In genomic region chr2:85734942-85735608, GRCh38 we compare ENCODE assay signal across 32 cellular contexts. TPM values are rescaled to one million over a fixed set of nuclear protein-coding genes. Genes with fewer than 3 reads are reported as not detected.
DNase-seq lines count a peak whose midpoint lies in the region; ATAC-seq and TF ChIP-seq lines count a peak whose summit lies in the region.
"Had no signal": no experiment of that assay in that cellular context is flagged by ENCODE, and none has a peak within 500 bp of the region (broad histone marks: within the 10 kb centered on the region; RNA-seq: fewer than 3 reads in every experiment).

No MANE protein-coding gene starts in this region.

- POLR2A ChIA-PET in activated CD8-positive, alpha-beta T cell treated with anti-CD3 and anti-CD28 coated beads for 36 hours (lab: Charles Lee): no interaction called here

- no peaks in the 10 kb centered on the region for H3K4me1 Mint-ChIP-seq in activated CD8-positive, alpha-beta T cell treated with anti-CD3 and anti-CD28 coated beads for 36 hours (ENCODE audit: low read depth)
- H3K4me1 Mint-ChIP-seq: immature natural killer cell had no signal

- peak overlapping the region; percentile 93 for H3K27ac ChIP-seq in skeletal muscle tissue (ENCODE audit: low read depth, low read length)
- H3K27ac ChIP-seq: C4-2B, hepatocyte, prostate gland, SJSA1, VCaP had no signal

- H3K9me3 ChIP-seq in adipocyte (ENCODE audit: control insufficient read depth, low read length) (peaks cover 2% of the 10 kb centered on the region), skeletal muscle tissue (ENCODE audit: control insufficient read depth in 3 of 3, low read length in 3 of 3) (no peaks in the 10 kb centered on the region)
- H3K9me3 ChIP-seq: prostate gland, SJSA1, tibial artery had no signal

- no peaks in the 10 kb centered on the region for H3K36me3 Mint-ChIP-seq in activated CD8-positive, alpha-beta T cell treated with anti-CD3 and anti-CD28 coated beads for 36 hours (ENCODE audit: low read depth)
- H3K36me3 Mint-ChIP-seq: activated naive CD8-positive, alpha-beta T cell; immature natural killer cell had no signal

- DNase-seq in ELR (ENCODE audit: low read depth): peak; percentile 73
- no peak for DNase-seq in adipocyte (ENCODE audit: low read depth)
- peak; percentile 70 for DNase-seq in fibroblast of villous mesenchyme (ENCODE audit: low read depth)
- no peak for DNase-seq in SKM-1 (lab: John Stamatoyannopoulos, UW; ENCODE audit: unreplicated experiment)
- no peak for DNase-seq in activated CD4-positive, alpha-beta T cell treated with anti-CD3 and anti-CD28 coated beads for 4 hours
- DNase-seq in activated CD8-positive, alpha-beta T cell treated with anti-CD3 and anti-CD28 coated beads for 36 hours: no peak
- DNase-seq: activated CD4-positive, alpha-beta T cell treated with anti-CD3 and anti-CD28 coated beads, Interleukin-2, amount 50 U/mL, for 1 hour; activated CD8-positive, alpha-beta memory T cell treated with anti-CD3 and anti-CD28 coated beads, Interleukin-2, amount 50 U/mL, for 48 hours; effector memory CD8-positive, alpha-beta T cell; H7; immature natural killer cell; MG63; NCI-H1436 treated with DMSO at 0.1 percent for 48 hours; NCI-H510A treated with DMSO at 0.1 percent for 48 hours; nephron progenitor cell; NK-92 treated with Interleukin-12 subunit alpha and Interleukin-12 subunit beta, amount 100 ng/mL, for 24 hours; stimulated activated CD4-positive, alpha-beta T cell treated with anti-CD3 and anti-CD28 coated beads, Interleukin-4, amount 100 ng/mL, for 24 hours; stimulated activated naive CD4-positive, alpha-beta T cell treated with Interleukin-2 at 50 U/mL for 16 hours; T-helper 2 cell; tibial artery had no signal

- peaks cover 36% of the 10 kb centered on the region for H3K4me1 ChIP-seq in adipocyte (ENCODE audit: control insufficient read depth, insufficient read depth, low read length)
- H3K4me1 ChIP-seq in skeletal muscle tissue (ENCODE audit: control insufficient read depth in 3 of 3, insufficient read depth in 3 of 3, low read length in 3 of 3): peaks cover 65 to 76% (median 72%) of the 10 kb centered on the region in 3 donors

- H3K9ac ChIP-seq in adipocyte (ENCODE audit: low read length): peak overlapping the region; percentile 10
- H3K9ac ChIP-seq in skeletal muscle tissue (ENCODE audit: low read depth in 1 of 3, low read length in 3 of 3): peak overlapping the region in 1 of 3 donors; percentile 78

- no peak for TF ChIP-seq CTCF in fibroblast of villous mesenchyme (IDR thresholded peaks at IDR 0.05; ENCODE audit: insufficient read depth, low read depth, low read length)
- TF ChIP-seq CTCF in activated CD8-positive, alpha-beta T cell treated with anti-CD3 and anti-CD28 coated beads for 36 hours (IDR thresholded peaks at IDR 0.05): no peak

- CTCF ChIA-PET in activated CD8-positive, alpha-beta T cell treated with anti-CD3 and anti-CD28 coated beads for 36 hours (lab: Charles Lee): interaction anchor here (1.1 to 2.5 kb wide), 2 partner anchors 27 to 79 kb away, joined by 5 to 13 read pairs; no protein-coding TSS in a partner anchor

- no peak overlapping the region for H3K4me3 Mint-ChIP-seq in activated CD8-positive, alpha-beta T cell treated with anti-CD3 and anti-CD28 coated beads for 36 hours
- H3K4me3 Mint-ChIP-seq: activated naive CD8-positive, alpha-beta T cell; effector memory CD8-positive, alpha-beta T cell; immature natural killer cell; nephron progenitor cell had no signal

- ATAC-seq in activated CD8-positive, alpha-beta T cell treated with anti-CD3 and anti-CD28 coated beads for 36 hours: no peak
- ATAC-seq in GM18868 (IDR thresholded peaks at IDR 0.05; ENCODE audit: unreplicated experiment): no peak
- ATAC-seq: effector memory CD8-positive, alpha-beta T cell; Panc1 had no signal

- H3K27me3 Mint-ChIP-seq in activated CD8-positive, alpha-beta T cell treated with anti-CD3 and anti-CD28 coated beads for 36 hours: peaks cover 2% of the 10 kb centered on the region

- no peak overlapping the region for H3K4me3 ChIP-seq in adipocyte (ENCODE audit: low read length)
- no peak overlapping the region for H3K4me3 ChIP-seq in fibroblast of villous mesenchyme (ENCODE audit: low read depth, low read length)
- no peak overlapping the region for H3K4me3 ChIP-seq in skeletal muscle tissue (ENCODE audit: low read length in 3 of 3)
- H3K4me3 ChIP-seq: hepatocyte, MG63, prostate gland, SJSA1, smooth muscle cell, tibial artery had no signal

- no peaks in the 10 kb centered on the region for H3K27me3 ChIP-seq in adipocyte (replicated peaks; ENCODE audit: control insufficient read depth, insufficient read depth, low read length)
- H3K27me3 ChIP-seq in skeletal muscle tissue (ENCODE audit: control insufficient read depth in 3 of 3, insufficient read depth in 3 of 3, low read length in 3 of 3): no peaks in the 10 kb centered on the region
- H3K27me3 ChIP-seq: hepatocyte, MG63, SJSA1, tibial artery had no signal

- H3K36me3 ChIP-seq in adipocyte (ENCODE audit: control insufficient read depth, insufficient read depth, low read length, severe bottlenecking): no peaks in the 10 kb centered on the region
- H3K36me3 ChIP-seq in skeletal muscle tissue (ENCODE audit: control insufficient read depth in 3 of 3, insufficient read depth in 3 of 3, low read length in 3 of 3): no peaks in the 10 kb centered on the region
- H3K36me3 ChIP-seq: MG63, prostate gland, SJSA1, tibial artery had no signal

- intact Hi-C loops in activated CD8-positive, alpha-beta T cell treated with anti-CD3 and anti-CD28 coated beads for 36 hours (cut with micrococcal nuclease): loop anchor here (1.0 kb wide), 1 partner anchor 22 kb away; no protein-coding TSS in a partner anchor

- H3K27ac Mint-ChIP-seq in activated CD8-positive, alpha-beta T cell treated with anti-CD3 and anti-CD28 coated beads for 36 hours: no peak overlapping the region
- H3K27ac Mint-ChIP-seq: activated naive CD8-positive, alpha-beta T cell; activated T-helper 2 cell treated with anti-CD3 and anti-CD28 coated beads, Interferon-gamma antibody, Interleukin-2, Interleukin-4, amounts not matched to agents 10 μg/mL and 5 μg/mL and 100 μg/mL, durations not matched to agents 14 hours and 24 hours and 36 hours; effector memory CD8-positive, alpha-beta T cell; immature natural killer cell; nephron progenitor cell had no signal

- no peaks in the 10 kb centered on the region for H3K9me3 Mint-ChIP-seq in activated CD8-positive, alpha-beta T cell treated with anti-CD3 and anti-CD28 coated beads for 36 hours
- H3K9me3 Mint-ChIP-seq: activated T-helper 2 cell treated with anti-CD3 and anti-CD28 coated beads, Interferon-gamma antibody, Interleukin-2, Interleukin-4, amounts not matched to agents 10 μg/mL and 5 μg/mL and 100 μg/mL, durations not matched to agents 14 hours and 24 hours and 36 hours; effector memory CD8-positive, alpha-beta T cell; immature natural killer cell had no signal

RNA-seq across cellular contexts. Expression of gene ATOH8, which starts 18.7 kb away (rescaled TPM):
- total RNA-seq in fibroblast of villous mesenchyme (6.8 and 9.1 TPM in 2 replicates), skeletal muscle tissue (8.4 TPM)
- not detected for total RNA-seq in activated CD8-positive, alpha-beta T cell treated with anti-CD3 and anti-CD28 coated beads for 36 hours

RNA-seq across cellular contexts. Expression of gene GNLY, which starts 40.9 kb away (rescaled TPM):
- not detected in 2 replicates for total RNA-seq in fibroblast of villous mesenchyme
- not detected for total RNA-seq in skeletal muscle tissue
- 10 to 100 TPM; 46.7 to 52.6 TPM for total RNA-seq in activated CD8-positive, alpha-beta T cell treated with anti-CD3 and anti-CD28 coated beads for 36 hours
- total RNA-seq: G401, H7, hepatocyte, SJSA1, smooth muscle cell had no signal

Comparison
In these comparisons a context has a peak if more than half of its experiments do, and no peak if none do; other contexts are left out.
1. DNase-seq: peak in ELR (single experiment) and fibroblast of villous mesenchyme (single experiment); none in adipocyte (single experiment), SKM-1 (single experiment), activated CD4-positive, alpha-beta T cell treated with anti-CD3 and anti-CD28 coated beads for 4 hours (0 of 2) and activated CD8-positive, alpha-beta T cell treated with anti-CD3 and anti-CD28 coated beads for 36 hours (single experiment).
2. RNA of gene GNLY, which starts 40.9 kb away (total RNA-seq): 46.7 to 52.6 TPM in activated CD8-positive, alpha-beta T cell treated with anti-CD3 and anti-CD28 coated beads for 36 hours; not detected in fibroblast of villous mesenchyme and not detected in skeletal muscle tissue (single experiment); every median in the first group is over 10 times any median in the second.